ENCODE assay signal across 17 cellular contexts in genomic region chr17:36068524-36068923, GRCh38. TPM values are rescaled to one million over a fixed set of nuclear protein-coding genes. Genes with fewer than 3 reads are reported as not detected.
A peak's percentile ranks its signal among the peaks of the same experiment; 100 is the strongest.
DNase-seq lines count a peak whose midpoint lies in the region; ATAC-seq lines count a peak whose summit lies in the region.
"Had no signal": no experiment of that assay in that cellular context is flagged by ENCODE, and none has a peak within 500 bp of the region (broad histone marks: within the 10 kb centered on the region; RNA-seq: fewer than 3 reads in every experiment).

No MANE protein-coding gene starts in this region.

- no peak for ATAC-seq in HG02642 (IDR thresholded peaks at IDR 0.05; ENCODE audit: poor library complexity, unreplicated experiment)
- ATAC-seq: HepG2 had no signal

- H3K9me3 Mint-ChIP-seq in activated CD4-positive, alpha-beta memory T cell treated with anti-CD3 and anti-CD28 coated beads for 36 hours = no peaks in the 10 kb centered on the region
- H3K9me3 Mint-ChIP-seq in activated CD4-positive, alpha-beta memory T cell treated with anti-CD3 and anti-CD28 coated beads, Interleukin-2, amount 10 ng/mL, durations not matched to agents 7 days and 5 days = no peaks in the 10 kb centered on the region
- no peaks in the 10 kb centered on the region for H3K9me3 Mint-ChIP-seq in immature natural killer cell
- no peaks in the 10 kb centered on the region for H3K9me3 Mint-ChIP-seq in activated CD4-positive, alpha-beta T cell treated with anti-CD3 and anti-CD28 coated beads, Interleukin-2, amount 10 ng/mL, durations not matched to agents 7 days and 5 days

- H3K4me1 Mint-ChIP-seq in activated CD4-positive, alpha-beta memory T cell treated with anti-CD3 and anti-CD28 coated beads for 36 hours (ENCODE audit: low read depth) = peaks cover 17% of the 10 kb centered on the region
- peaks cover 32% of the 10 kb centered on the region for H3K4me1 Mint-ChIP-seq in activated CD4-positive, alpha-beta memory T cell treated with anti-CD3 and anti-CD28 coated beads, Interleukin-2, amount 10 ng/mL, durations not matched to agents 7 days and 5 days
- H3K4me1 Mint-ChIP-seq in immature natural killer cell = peaks cover 100% of the 10 kb centered on the region in 2 donors
- peaks cover 5% of the 10 kb centered on the region for H3K4me1 Mint-ChIP-seq in activated CD4-positive, alpha-beta T cell treated with anti-CD3 and anti-CD28 coated beads, Interleukin-2, amount 10 ng/mL, durations not matched to agents 7 days and 5 days

- POLR2A ChIA-PET in activated CD4-positive, alpha-beta memory T cell treated with anti-CD3 and anti-CD28 coated beads for 36 hours (lab: Charles Lee) = interaction anchor here (0.5 to 1.1 kb wide), 2 partner anchors 173 to 531 kb away, joined by 3 to 4 read pairs; partner anchors contain the start of gene SLFN12L
- POLR2A ChIA-PET in activated CD4-positive, alpha-beta memory T cell treated with anti-CD3 and anti-CD28 coated beads, Interleukin-2, amount 10 ng/mL, durations not matched to agents 7 days and 5 days (lab: Charles Lee) = interaction anchor here (1.4 kb wide), 1 partner anchor 14 kb away, joined by 4 read pairs; no protein-coding TSS in a partner anchor
- POLR2A ChIA-PET in activated CD4-positive, alpha-beta T cell treated with anti-CD3 and anti-CD28 coated beads, Interleukin-2, amount 10 ng/mL, durations not matched to agents 7 days and 5 days (lab: Charles Lee) = no interaction called here

- H3K4me3 Mint-ChIP-seq in activated CD4-positive, alpha-beta memory T cell treated with anti-CD3 and anti-CD28 coated beads for 36 hours = no peak overlapping the region
- no peak overlapping the region for H3K4me3 Mint-ChIP-seq in activated CD4-positive, alpha-beta memory T cell treated with anti-CD3 and anti-CD28 coated beads, Interleukin-2, amount 10 ng/mL, durations not matched to agents 7 days and 5 days
- peak overlapping the region; percentile 20 to 80 (median 64) for H3K4me3 Mint-ChIP-seq in immature natural killer cell
- no peak overlapping the region for H3K4me3 Mint-ChIP-seq in activated CD4-positive, alpha-beta T cell treated with anti-CD3 and anti-CD28 coated beads, Interleukin-2, amount 10 ng/mL, durations not matched to agents 7 days and 5 days
- H3K4me3 Mint-ChIP-seq: CD4-positive, CD25-positive, alpha-beta regulatory T cell had no signal

- peaks cover 14% of the 10 kb centered on the region for H3K27me3 Mint-ChIP-seq in activated CD4-positive, alpha-beta memory T cell treated with anti-CD3 and anti-CD28 coated beads for 36 hours
- H3K27me3 Mint-ChIP-seq in activated CD4-positive, alpha-beta memory T cell treated with anti-CD3 and anti-CD28 coated beads, Interleukin-2, amount 10 ng/mL, durations not matched to agents 7 days and 5 days = peaks cover 11% of the 10 kb centered on the region
- peaks cover 12 to 18% (median 13%) of the 10 kb centered on the region in 3 donors for H3K27me3 Mint-ChIP-seq in immature natural killer cell (ENCODE audit: low read depth in 3 of 3)
- peaks cover 33% of the 10 kb centered on the region for H3K27me3 Mint-ChIP-seq in activated CD4-positive, alpha-beta T cell treated with anti-CD3 and anti-CD28 coated beads, Interleukin-2, amount 10 ng/mL, durations not matched to agents 7 days and 5 days

- DNase-seq in activated CD4-positive, alpha-beta memory T cell treated with anti-CD3 and anti-CD28 coated beads for 36 hours = peak; percentile 24
- DNase-seq in activated CD4-positive, alpha-beta memory T cell treated with anti-CD3 and anti-CD28 coated beads, Interleukin-2, amount 10 ng/mL, durations not matched to agents 7 days and 5 days = no peak
- peak; percentile 22 for DNase-seq in HT1080 (ENCODE audit: low read depth)
- DNase-seq in RKO (ENCODE audit: low spot score) = peak; percentile 48
- peak in 1 of 3 donors; percentile 39 for DNase-seq in immature natural killer cell
- DNase-seq in activated CD4-positive, alpha-beta T cell treated with anti-CD3 and anti-CD28 coated beads, Interleukin-2, amount 10 ng/mL, durations not matched to agents 7 days and 5 days = no peak
- DNase-seq in activated CD4-positive, alpha-beta T cell treated with anti-CD3 and anti-CD28 coated beads, Interleukin-2, amount 50 U/mL, for 1 hour = no peak
- DNase-seq: ACHN; CD4-positive, CD25-positive, alpha-beta regulatory T cell; EL; H7; Kasumi-1; NCI-H1048; NCI-H146; SHP77 treated with DMSO at 0.1 percent for 48 hours had no signal

- no peaks in the 10 kb centered on the region for H3K36me3 Mint-ChIP-seq in activated CD4-positive, alpha-beta memory T cell treated with anti-CD3 and anti-CD28 coated beads for 36 hours
- H3K36me3 Mint-ChIP-seq in activated CD4-positive, alpha-beta memory T cell treated with anti-CD3 and anti-CD28 coated beads, Interleukin-2, amount 10 ng/mL, durations not matched to agents 7 days and 5 days (ENCODE audit: low read depth) = no peaks in the 10 kb centered on the region
- peaks cover 0 to 6% (median 4%) of the 10 kb centered on the region in 3 donors for H3K36me3 Mint-ChIP-seq in immature natural killer cell
- H3K36me3 Mint-ChIP-seq in activated CD4-positive, alpha-beta T cell treated with anti-CD3 and anti-CD28 coated beads, Interleukin-2, amount 10 ng/mL, durations not matched to agents 7 days and 5 days (ENCODE audit: low read depth) = no peaks in the 10 kb centered on the region
- H3K36me3 Mint-ChIP-seq: CD4-positive, CD25-positive, alpha-beta regulatory T cell had no signal

- H3K27ac Mint-ChIP-seq in activated CD4-positive, alpha-beta memory T cell treated with anti-CD3 and anti-CD28 coated beads for 36 hours = no peak overlapping the region
- no peak overlapping the region for H3K27ac Mint-ChIP-seq in activated CD4-positive, alpha-beta memory T cell treated with anti-CD3 and anti-CD28 coated beads, Interleukin-2, amount 10 ng/mL, durations not matched to agents 7 days and 5 days
- peak overlapping the region; percentile 94 to 100 (median 98) for H3K27ac Mint-ChIP-seq in immature natural killer cell
- no peak overlapping the region for H3K27ac Mint-ChIP-seq in activated CD4-positive, alpha-beta T cell treated with anti-CD3 and anti-CD28 coated beads, Interleukin-2, amount 10 ng/mL, durations not matched to agents 7 days and 5 days

- CTCF ChIA-PET in activated CD4-positive, alpha-beta memory T cell treated with anti-CD3 and anti-CD28 coated beads for 36 hours (lab: Charles Lee) = interaction anchor here (0.9 to 1.8 kb wide), 4 partner anchors 77 to 99 kb away, joined by 3 to 12 read pairs (median 4); no protein-coding TSS in a partner anchor
- CTCF ChIA-PET in activated CD4-positive, alpha-beta memory T cell treated with anti-CD3 and anti-CD28 coated beads, Interleukin-2, amount 10 ng/mL, durations not matched to agents 7 days and 5 days (lab: Charles Lee) = interaction anchor here (0.9 to 1.6 kb wide), 2 partner anchors 87 to 93 kb away, joined by 4 to 7 read pairs; no protein-coding TSS in a partner anchor
- CTCF ChIA-PET in activated CD4-positive, alpha-beta T cell treated with anti-CD3 and anti-CD28 coated beads, Interleukin-2, amount 10 ng/mL, durations not matched to agents 7 days and 5 days (lab: Charles Lee) = interaction anchor here (0.6 to 1.1 kb wide), 3 partner anchors 14 to 756 kb away, joined by 3 to 4 read pairs (median 4); no protein-coding TSS in a partner anchor

- intact Hi-C loops in activated CD4-positive, alpha-beta memory T cell treated with anti-CD3 and anti-CD28 coated beads for 36 hours (cut with micrococcal nuclease) = no loop called here

RNA-seq across cellular contexts. Expression of gene CCL18, which starts 4.5 kb away (rescaled TPM):
- total RNA-seq in activated CD4-positive, alpha-beta memory T cell treated with anti-CD3 and anti-CD28 coated beads for 36 hours = under 1 TPM in 1 of 2 experiments, not detected in 1; 0.52 TPM
- not detected for total RNA-seq in activated CD4-positive, alpha-beta memory T cell treated with anti-CD3 and anti-CD28 coated beads, Interleukin-2, amount 10 ng/mL, durations not matched to agents 7 days and 5 days
- total RNA-seq in HT1080 (2014; rRNA removed; shearing (Covaris generic)) = not detected in 2 replicates
- polyA plus RNA-seq in HT1080 (2015; cell fraction: cytosol; rRNA removed) = not detected in 2 replicates
- not detected in 2 replicates for polyA plus RNA-seq in HT1080 (2015; cell fraction: nucleus; rRNA removed)
- polyA plus RNA-seq in immature natural killer cell = under 1 TPM in 1 of 3 donors, not detected in 2; 0.24 TPM
- not detected for total RNA-seq in activated CD4-positive, alpha-beta T cell treated with anti-CD3 and anti-CD28 coated beads, Interleukin-2, amount 10 ng/mL, durations not matched to agents 7 days and 5 days
- total RNA-seq: CD4-positive, CD25-positive, alpha-beta regulatory T cell; H7; HepG2 had no signal
- polyA plus RNA-seq: CD4-positive, CD25-positive, alpha-beta regulatory T cell; HepG2 had no signal

RNA-seq across cellular contexts. Expression of gene CCL3, which starts 21.4 kb away (rescaled TPM):
- total RNA-seq in activated CD4-positive, alpha-beta memory T cell treated with anti-CD3 and anti-CD28 coated beads for 36 hours = 100 to 1,000 TPM; 981 to 989 TPM
- total RNA-seq in activated CD4-positive, alpha-beta memory T cell treated with anti-CD3 and anti-CD28 coated beads, Interleukin-2, amount 10 ng/mL, durations not matched to agents 7 days and 5 days = 100 to 1,000 TPM; 106 to 112 TPM
- total RNA-seq in HT1080 (2014; rRNA removed; shearing (Covaris generic)) = 0.17 TPM in 1 of 2 replicates, not detected in the other
- polyA plus RNA-seq in HT1080 (2015; cell fraction: cytosol; rRNA removed) = 0.36 TPM in 1 of 2 replicates, not detected in the other
- 0.12 TPM in 1 of 2 replicates, not detected in the other for polyA plus RNA-seq in HT1080 (2015; cell fraction: nucleus; rRNA removed)
- 100 to 1,000 TPM; 120 to 149 (median 128) TPM for polyA plus RNA-seq in immature natural killer cell
- 1 to 10 TPM; 3.7 to 4.1 TPM for total RNA-seq in activated CD4-positive, alpha-beta T cell treated with anti-CD3 and anti-CD28 coated beads, Interleukin-2, amount 10 ng/mL, durations not matched to agents 7 days and 5 days
- total RNA-seq: CD4-positive, CD25-positive, alpha-beta regulatory T cell; H7; HepG2 had no signal
- polyA plus RNA-seq: HepG2 had no signal

RNA-seq across cellular contexts. Expression of gene CCL4, which starts 35.1 kb away (rescaled TPM):
- total RNA-seq in activated CD4-positive, alpha-beta memory T cell treated with anti-CD3 and anti-CD28 coated beads for 36 hours = 100 to 1,000 TPM; 917 to 966 TPM
- 10 to 100 TPM; 46.8 to 50.4 TPM for total RNA-seq in activated CD4-positive, alpha-beta memory T cell treated with anti-CD3 and anti-CD28 coated beads, Interleukin-2, amount 10 ng/mL, durations not matched to agents 7 days and 5 days
- total RNA-seq in HT1080 (2014; rRNA removed; shearing (Covaris generic)) = not detected in 2 replicates
- polyA plus RNA-seq in HT1080 (2015; cell fraction: cytosol; rRNA removed) = not detected in 2 replicates
- polyA plus RNA-seq in HT1080 (2015; cell fraction: nucleus; rRNA removed) = not detected in 2 replicates
- polyA plus RNA-seq in immature natural killer cell = 1,000 to 10,000 TPM in 1 of 3 donors, 100 to 1,000 TPM in 2; 748 to 1,008 (median 970) TPM
- 1 to 10 TPM; 2.8 to 3.9 TPM for total RNA-seq in activated CD4-positive, alpha-beta T cell treated with anti-CD3 and anti-CD28 coated beads, Interleukin-2, amount 10 ng/mL, durations not matched to agents 7 days and 5 days
- total RNA-seq: H7, HepG2 had no signal
- polyA plus RNA-seq: HepG2 had no signal

RNA-seq across cellular contexts. Expression of gene CCL23, which starts 50.8 kb away (rescaled TPM):
- not detected for total RNA-seq in activated CD4-positive, alpha-beta memory T cell treated with anti-CD3 and anti-CD28 coated beads for 36 hours
- total RNA-seq in activated CD4-positive, alpha-beta memory T cell treated with anti-CD3 and anti-CD28 coated beads, Interleukin-2, amount 10 ng/mL, durations not matched to agents 7 days and 5 days = under 1 TPM in 1 of 2 experiments, not detected in 1; 0.48 TPM
- total RNA-seq in HT1080 (2014; rRNA removed; shearing (Covaris generic)) = not detected in 2 replicates
- not detected in 2 replicates for polyA plus RNA-seq in HT1080 (2015; cell fraction: cytosol; rRNA removed)
- polyA plus RNA-seq in HT1080 (2015; cell fraction: nucleus; rRNA removed) = not detected in 2 replicates
- 1 to 10 TPM in 2 of 3 donors, under 1 TPM in 1; 0.60 to 2.6 (median 2.1) TPM for polyA plus RNA-seq in immature natural killer cell
- not detected for total RNA-seq in activated CD4-positive, alpha-beta T cell treated with anti-CD3 and anti-CD28 coated beads, Interleukin-2, amount 10 ng/mL, durations not matched to agents 7 days and 5 days
- total RNA-seq: CD4-positive, CD25-positive, alpha-beta regulatory T cell; H7; HepG2 had no signal
- polyA plus RNA-seq: CD4-positive, CD25-positive, alpha-beta regulatory T cell; HepG2 had no signal

Comparison
In these comparisons a context has a peak if more than half of its experiments do, and no peak if none do; other contexts are left out.
1. DNase-seq: peak in activated CD4-positive, alpha-beta memory T cell treated with anti-CD3 and anti-CD28 coated beads for 36 hours (single experiment), HT1080 (single experiment) and RKO (single experiment); none in activated CD4-positive, alpha-beta memory T cell treated with anti-CD3 and anti-CD28 coated beads, Interleukin-2, amount 10 ng/mL, durations not matched to agents 7 days and 5 days (single experiment), activated CD4-positive, alpha-beta T cell treated with anti-CD3 and anti-CD28 coated beads, Interleukin-2, amount 10 ng/mL, durations not matched to agents 7 days and 5 days (single experiment) and activated CD4-positive, alpha-beta T cell treated with anti-CD3 and anti-CD28 coated beads, Interleukin-2, amount 50 U/mL, for 1 hour (single experiment).
2. RNA of gene CCL4, which starts 35.1 kb away (total RNA-seq): 917 to 966 TPM in activated CD4-positive, alpha-beta memory T cell treated with anti-CD3 and anti-CD28 coated beads for 36 hours; 46.8 to 50.4 TPM in activated CD4-positive, alpha-beta memory T cell treated with anti-CD3 and anti-CD28 coated beads, Interleukin-2, amount 10 ng/mL, durations not matched to agents 7 days and 5 days, 2.8 to 3.9 TPM in activated CD4-positive, alpha-beta T cell treated with anti-CD3 and anti-CD28 coated beads, Interleukin-2, amount 10 ng/mL, durations not matched to agents 7 days and 5 days and not detected in HT1080; every median in the first group is over 10 times any median in the second.
3. H3K27ac Mint-ChIP-seq: peak in immature natural killer cell (6 of 6); none in activated CD4-positive, alpha-beta memory T cell treated with anti-CD3 and anti-CD28 coated beads for 36 hours (single experiment), activated CD4-positive, alpha-beta memory T cell treated with anti-CD3 and anti-CD28 coated beads, Interleukin-2, amount 10 ng/mL, durations not matched to agents 7 days and 5 days (single experiment) and activated CD4-positive, alpha-beta T cell treated with anti-CD3 and anti-CD28 coated beads, Interleukin-2, amount 10 ng/mL, durations not matched to agents 7 days and 5 days (single experiment).
4. H3K4me3 Mint-ChIP-seq: peak in immature natural killer cell (5 of 5); none in activated CD4-positive, alpha-beta memory T cell treated with anti-CD3 and anti-CD28 coated beads for 36 hours (single experiment), activated CD4-positive, alpha-beta memory T cell treated with anti-CD3 and anti-CD28 coated beads, Interleukin-2, amount 10 ng/mL, durations not matched to agents 7 days and 5 days (single experiment) and activated CD4-positive, alpha-beta T cell treated with anti-CD3 and anti-CD28 coated beads, Interleukin-2, amount 10 ng/mL, durations not matched to agents 7 days and 5 days (single experiment).
5. RNA of gene CCL3, which starts 21.4 kb away (total RNA-seq): 981 to 989 TPM in activated CD4-positive, alpha-beta memory T cell treated with anti-CD3 and anti-CD28 coated beads for 36 hours and 106 to 112 TPM in activated CD4-positive, alpha-beta memory T cell treated with anti-CD3 and anti-CD28 coated beads, Interleukin-2, amount 10 ng/mL, durations not matched to agents 7 days and 5 days; 3.7 to 4.1 TPM in activated CD4-positive, alpha-beta T cell treated with anti-CD3 and anti-CD28 coated beads, Interleukin-2, amount 10 ng/mL, durations not matched to agents 7 days and 5 days and 0.17 TPM in HT1080; every median in the first group is over 10 times any median in the second.